In genomic region chr16:10181196-10182162, GRCh38 we compare ENCODE assay signal across 8 cellular contexts. TPM values are rescaled to one million over a fixed set of nuclear protein-coding genes. Genes with fewer than 3 reads are reported as not detected.
A peak's percentile ranks its signal among the peaks of the same experiment; 100 is the strongest.
DNase-seq lines count a peak whose midpoint lies in the region; ATAC-seq and TF ChIP-seq lines count a peak whose summit lies in the region.

No MANE protein-coding gene starts in this region.

- ATAC-seq in GM18498 (IDR thresholded peaks at IDR 0.05; ENCODE audit: unreplicated experiment): peak; percentile 63
- peak; percentile 57 for ATAC-seq in activated CD8-positive, alpha-beta memory T cell treated with anti-CD3 and anti-CD28 coated beads, Interleukin-2, amount 10 ng/mL, durations not matched to agents 7 days and 5 days

- H3K9ac ChIP-seq in fibroblast of lung (ENCODE audit: insufficient read depth, low read length): no peak overlapping the region

- peaks cover 2% of the 10 kb centered on the region for H3K4me1 Mint-ChIP-seq in activated CD8-positive, alpha-beta memory T cell treated with anti-CD3 and anti-CD28 coated beads, Interleukin-2, amount 10 ng/mL, durations not matched to agents 7 days and 5 days

- no peak overlapping the region for H3K4me3 Mint-ChIP-seq in activated CD8-positive, alpha-beta memory T cell treated with anti-CD3 and anti-CD28 coated beads, Interleukin-2, amount 10 ng/mL, durations not matched to agents 7 days and 5 days

- H3K36me3 ChIP-seq in fibroblast of lung (ENCODE audit: control insufficient read depth, insufficient read depth, low read length) (no peaks in the 10 kb centered on the region), muscle layer of duodenum (ENCODE audit: control insufficient read depth in 1 of 2, insufficient read depth in 2 of 2, low read length in 2 of 2) (no peaks in the 10 kb centered on the region)

- no peaks in the 10 kb centered on the region for H4K20me1 ChIP-seq in fibroblast of lung (ENCODE audit: control insufficient read depth, extremely low read depth, insufficient read depth, low read length)

- peak overlapping the region; percentile 51 for H3K4me2 ChIP-seq in fibroblast of lung (ENCODE audit: extremely low read depth, insufficient read depth, low read length)

- H3K4me1 ChIP-seq in fibroblast of lung (ENCODE audit: control insufficient read depth, extremely low read depth, insufficient read depth, low read length): peaks cover 5% of the 10 kb centered on the region
- H3K4me1 ChIP-seq in muscle layer of duodenum (ENCODE audit: control insufficient read depth in 1 of 2, insufficient read depth in 2 of 2, low read length in 2 of 2): peaks cover 0 to 28% of the 10 kb centered on the region in 2 donors

- H3K9me3 ChIP-seq in fibroblast of lung (ENCODE audit: control insufficient read depth, insufficient read depth, low read depth, low read length) (no peaks in the 10 kb centered on the region), muscle layer of duodenum (ENCODE audit: control insufficient read depth in 1 of 2, low read length in 2 of 2) (no peaks in the 10 kb centered on the region)

- H3K27me3 ChIP-seq in fibroblast of lung (ENCODE audit: control insufficient read depth, insufficient read depth, low read length) (peaks cover 3% of the 10 kb centered on the region), muscle layer of duodenum (ENCODE audit: low read depth, low read length) (peaks cover 30% of the 10 kb centered on the region)

- H3K4me3 ChIP-seq in fibroblast of lung (replicated peaks in 1 of 4; ENCODE audit: control extremely low read depth in 1 of 4, insufficient read depth in 1 of 4, low read depth in 3 of 4, low read length in 4 of 4): peak overlapping the region in 1 of 4 experiments; percentile 42
- peak overlapping the region; percentile 39 to 67 for H3K4me3 ChIP-seq in muscle layer of duodenum (ENCODE audit: low read depth in 1 of 2, low read length in 2 of 2)

- H3K27ac ChIP-seq in fibroblast of lung (ENCODE audit: insufficient read depth, low read length) (no peak overlapping the region), muscle layer of duodenum (ENCODE audit: low read length) (no peak overlapping the region)

- H2AFZ ChIP-seq in fibroblast of lung (ENCODE audit: low read length): peak overlapping the region; percentile 55

- TF ChIP-seq CTCF in fibroblast of lung (conservative IDR thresholded peaks at IDR 0.05 in 1 of 2, IDR thresholded peaks at IDR 0.05 in 1 of 2; ENCODE audit: low read depth in 1 of 2, low read length in 2 of 2): peak; percentile 53 to 82

- no peaks in the 10 kb centered on the region for H3K9me3 Mint-ChIP-seq in activated CD8-positive, alpha-beta memory T cell treated with anti-CD3 and anti-CD28 coated beads, Interleukin-2, amount 10 ng/mL, durations not matched to agents 7 days and 5 days (ENCODE audit: low read depth)

- H3K36me3 Mint-ChIP-seq in activated CD8-positive, alpha-beta memory T cell treated with anti-CD3 and anti-CD28 coated beads, Interleukin-2, amount 10 ng/mL, durations not matched to agents 7 days and 5 days: no peaks in the 10 kb centered on the region

- DNase-seq in AG08396 (ENCODE audit: low spot score) (peak; percentile 87), HuH-7.5 (ENCODE audit: low spot score) (peak; percentile 84), fibroblast of lung (ENCODE audit: low read depth in 2 of 2) (peak; percentile 18 to 71), superior temporal gyrus (ENCODE audit: extremely low spot score) (peak; percentile 81), DMS153 (lab: John Stamatoyannopoulos, UW) (no peak)
- peak; percentile 46 for DNase-seq in activated CD8-positive, alpha-beta memory T cell treated with anti-CD3 and anti-CD28 coated beads, Interleukin-2, amount 10 ng/mL, durations not matched to agents 7 days and 5 days

- H3K27me3 Mint-ChIP-seq in activated CD8-positive, alpha-beta memory T cell treated with anti-CD3 and anti-CD28 coated beads, Interleukin-2, amount 10 ng/mL, durations not matched to agents 7 days and 5 days: peaks cover 43% of the 10 kb centered on the region

- CTCF ChIA-PET in activated CD8-positive, alpha-beta memory T cell treated with anti-CD3 and anti-CD28 coated beads, Interleukin-2, amount 10 ng/mL, durations not matched to agents 7 days and 5 days (lab: Charles Lee): interaction anchor here (1.0 to 1.5 kb wide), 3 partner anchors 79 to 1043 kb away, joined by 3 to 7 read pairs (median 5); no protein-coding TSS in a partner anchor

- H3K27ac Mint-ChIP-seq in activated CD8-positive, alpha-beta memory T cell treated with anti-CD3 and anti-CD28 coated beads, Interleukin-2, amount 10 ng/mL, durations not matched to agents 7 days and 5 days: no peak overlapping the region

- no peaks in the 10 kb centered on the region for H3K79me2 ChIP-seq in fibroblast of lung (ENCODE audit: control insufficient read depth, insufficient read depth, low read length)

RNA-seq across cellular contexts. Expression of gene GRIN2A, which starts 0.7 kb away (rescaled TPM):
- total RNA-seq in activated CD8-positive, alpha-beta memory T cell treated with anti-CD3 and anti-CD28 coated beads, Interleukin-2, amount 10 ng/mL, durations not matched to agents 7 days and 5 days: not detected
- total RNA-seq in fibroblast of lung: under 0.01 and 0.33 TPM in 2 replicates
- 0.15 and 0.19 TPM in 2 replicates for polyA plus RNA-seq in fibroblast of lung
- polyA plus RNA-seq in fibroblast of lung (2012): 0.14 and 0.44 TPM in 2 replicates
- 1.0 TPM in 1 of 2 replicates, not detected in the other for polyA minus RNA-seq in fibroblast of lung (ENCODE audit: low replicate concordance)
